17 cellular contexts compared by ENCODE assay signal in genomic region chr1:99305626-99306025, GRCh38. TPM values are rescaled to one million over a fixed set of nuclear protein-coding genes. Genes with fewer than 3 reads are reported as not detected.
A peak's percentile ranks its signal among the peaks of the same experiment; 100 is the strongest.
DNase-seq lines count a peak whose midpoint lies in the region; ATAC-seq lines count a peak whose summit lies in the region.
"Had no signal": no experiment of that assay in that cellular context is flagged by ENCODE, and none has a peak within 500 bp of the region (broad histone marks: within the 10 kb centered on the region; RNA-seq: fewer than 3 reads in every experiment).

No MANE protein-coding gene starts in this region.

- ATAC-seq in HG03354 (IDR thresholded peaks at IDR 0.05; ENCODE audit: poor library complexity, severe bottlenecking, unreplicated experiment) (no peak), HG02870 (IDR thresholded peaks at IDR 0.05; ENCODE audit: unreplicated experiment) (no peak)

- H3K4me3 ChIP-seq in adipocyte (ENCODE audit: low read length) = no peak overlapping the region
- H3K4me3 ChIP-seq: BLaER1 treated with 17β-estradiol and CSF1 and Interleukin-3, amounts not matched to agents 10 nM and 100 nM had no signal

- H3K9ac ChIP-seq in adipocyte (ENCODE audit: low read length) = no peak overlapping the region
- H3K9ac ChIP-seq: BLaER1 treated with 17β-estradiol and CSF1 and Interleukin-3, amounts not matched to agents 10 nM and 100 nM had no signal

- H3K4me1 ChIP-seq in adipocyte (ENCODE audit: control insufficient read depth, insufficient read depth, low read length) = no peaks in the 10 kb centered on the region
- H3K4me1 ChIP-seq: BLaER1 treated with 17β-estradiol and CSF1 and Interleukin-3, amounts not matched to agents 10 nM and 100 nM had no signal

- H3K27me3 ChIP-seq in adipocyte (replicated peaks; ENCODE audit: control insufficient read depth, insufficient read depth, low read length) = no peaks in the 10 kb centered on the region
- H3K27me3 ChIP-seq: BLaER1 treated with 17β-estradiol and CSF1 and Interleukin-3, amounts not matched to agents 10 nM and 100 nM had no signal

- no peaks in the 10 kb centered on the region for H3K9me3 ChIP-seq in adipocyte (ENCODE audit: control insufficient read depth, low read length)
- H3K9me3 ChIP-seq: BLaER1 treated with 17β-estradiol and CSF1 and Interleukin-3, amounts not matched to agents 10 nM and 100 nM had no signal

- DNase-seq in AG20443 (ENCODE audit: low spot score) (peak; percentile 32), HS-5 (ENCODE audit: low read depth) (peak; percentile 39), adipocyte (ENCODE audit: low read depth) (peak; percentile 6), myocyte (ENCODE audit: low read depth) (peak; percentile 78), NCI-H187 treated with DMSO at 0.1 percent for 48 hours (lab: John Stamatoyannopoulos, UW) (no peak), HK-2 (ENCODE audit: unreplicated experiment) (no peak)
- DNase-seq: ACHN, H9, KBM-7, NCI-H1417, NCI-H2029 treated with DMSO at 0.1 percent for 48 hours, NCI-H345, NCI-H69 had no signal

- H3K36me3 ChIP-seq in adipocyte (ENCODE audit: control insufficient read depth, insufficient read depth, low read length, severe bottlenecking) = no peaks in the 10 kb centered on the region
- H3K36me3 ChIP-seq: BLaER1 treated with 17β-estradiol and CSF1 and Interleukin-3, amounts not matched to agents 10 nM and 100 nM had no signal

RNA-seq across cellular contexts. Expression of gene PLPPR4, which starts 41.3 kb away (rescaled TPM):
- total RNA-seq in myocyte = 2.1 and 3.1 TPM in 2 replicates
- polyA plus RNA-seq in myocyte (2012) = 1.4 TPM
- total RNA-seq: SK-MEL-5 had no signal

Comparison
In these comparisons a context has a peak if more than half of its experiments do, and no peak if none do; other contexts are left out.
1. DNase-seq: peak in AG20443 (single experiment), HS-5 (single experiment), adipocyte (single experiment) and myocyte (single experiment); none in NCI-H187 treated with DMSO at 0.1 percent for 48 hours (single experiment) and HK-2 (single experiment).